ENCODE assay signal across 8 cellular contexts in genomic region chr12:56007148-56007891, GRCh38. TPM values are rescaled to one million over a fixed set of nuclear protein-coding genes. Genes with fewer than 3 reads are reported as not detected.
DNase-seq lines count a peak whose midpoint lies in the region; ATAC-seq, FAIRE-seq and TF ChIP-seq lines count a peak whose summit lies in the region.

No MANE protein-coding gene starts in this region.

- CTCF ChIA-PET in activated CD8-positive, alpha-beta memory T cell treated with anti-CD3 and anti-CD28 coated beads, Interleukin-2, amount 10 ng/mL, durations not matched to agents 7 days and 5 days (lab: Charles Lee), result interaction anchor here (0.7 to 4.3 kb wide), 7 partner anchors 11 to 269 kb away, joined by 3 to 28 read pairs (median 3); partner anchors contain the start of genes RAB5B, SMARCC2 and SUOX

- peak; percentile 88 for ATAC-seq in activated CD8-positive, alpha-beta memory T cell treated with anti-CD3 and anti-CD28 coated beads, Interleukin-2, amount 10 ng/mL, durations not matched to agents 7 days and 5 days

- H4K91ac ChIP-seq in mesenchymal stem cell (ENCODE audit: low read length), result no peak overlapping the region

- peak overlapping the region; percentile 93 for H3K4me2 ChIP-seq in mesenchymal stem cell (ENCODE audit: low read length, poor library complexity, severe bottlenecking)

- H3K9me3 Mint-ChIP-seq in activated CD8-positive, alpha-beta memory T cell treated with anti-CD3 and anti-CD28 coated beads, Interleukin-2, amount 10 ng/mL, durations not matched to agents 7 days and 5 days (ENCODE audit: low read depth), result no peaks in the 10 kb centered on the region

- H3K18ac ChIP-seq in mesenchymal stem cell (ENCODE audit: low read depth in 1 of 2, low read length in 2 of 2), result peak overlapping the region; percentile 74 to 79

- no peaks in the 10 kb centered on the region for H3K36me3 ChIP-seq in endocrine pancreas (ENCODE audit: control insufficient read depth, insufficient read depth, low read length)
- H3K36me3 ChIP-seq in mesenchymal stem cell (ENCODE audit: control insufficient read depth in 1 of 2, insufficient read depth in 2 of 2, low read depth in 1 of 2, low read length in 2 of 2), result peaks cover 20 to 25% of the 10 kb centered on the region in 2 experiments

- H3K14ac ChIP-seq in mesenchymal stem cell (ENCODE audit: low read length in 2 of 2), result peak overlapping the region in 1 of 2 experiments; percentile 83

- H3K27me3 ChIP-seq in endocrine pancreas (ENCODE audit: control insufficient read depth, insufficient read depth, low read length) (no peaks in the 10 kb centered on the region), mesenchymal stem cell (ENCODE audit: control insufficient read depth in 1 of 2, insufficient read depth in 1 of 2, low read length in 2 of 2) (no peaks in the 10 kb centered on the region)

- H3K4me1 ChIP-seq in endocrine pancreas (ENCODE audit: control insufficient read depth, insufficient read depth, low read length) (no peaks in the 10 kb centered on the region), mesenchymal stem cell (ENCODE audit: control insufficient read depth, insufficient read depth, low read depth, low read length) (peaks cover 5% of the 10 kb centered on the region)

- peak overlapping the region; percentile 87 for H2BK120ac ChIP-seq in mesenchymal stem cell (ENCODE audit: low read depth, low read length)

- peak overlapping the region; percentile 91 for H2BK15ac ChIP-seq in mesenchymal stem cell (ENCODE audit: low read depth, poor library complexity, severe bottlenecking)

- no peak overlapping the region for H3K23ac ChIP-seq in mesenchymal stem cell (ENCODE audit: low read length in 2 of 2)

- H3K27ac Mint-ChIP-seq in activated CD8-positive, alpha-beta memory T cell treated with anti-CD3 and anti-CD28 coated beads, Interleukin-2, amount 10 ng/mL, durations not matched to agents 7 days and 5 days, result peak overlapping the region; percentile 65

- peak overlapping the region; percentile 99 for H4K8ac ChIP-seq in mesenchymal stem cell (ENCODE audit: low read length)

- TF ChIP-seq CTCF in AG10803 (conservative IDR thresholded peaks at IDR 0.05; ENCODE audit: low read length), result no peak

- peak overlapping the region; percentile 86 for H2AFZ ChIP-seq in mesenchymal stem cell (ENCODE audit: low read depth, low read length)

- H2AK5ac ChIP-seq in mesenchymal stem cell (ENCODE audit: low read length, severe bottlenecking), result peak overlapping the region; percentile 39

- H3K36me3 Mint-ChIP-seq in activated CD8-positive, alpha-beta memory T cell treated with anti-CD3 and anti-CD28 coated beads, Interleukin-2, amount 10 ng/mL, durations not matched to agents 7 days and 5 days, result no peaks in the 10 kb centered on the region

- no peak overlapping the region for H2BK12ac ChIP-seq in mesenchymal stem cell (ENCODE audit: low read length in 2 of 2)

- WGBS in mesenchymal stem cell, result 0% methylated on average over 14 of the region's 52 CpGs

- peaks cover 23% of the 10 kb centered on the region for H3K4me1 Mint-ChIP-seq in activated CD8-positive, alpha-beta memory T cell treated with anti-CD3 and anti-CD28 coated beads, Interleukin-2, amount 10 ng/mL, durations not matched to agents 7 days and 5 days

- H3K4me3 ChIP-seq in AG10803 (ENCODE audit: low read length), result peak overlapping the region; percentile 76
- peak overlapping the region; percentile 65 for H3K4me3 ChIP-seq in endocrine pancreas (ENCODE audit: control insufficient read depth, insufficient read depth, low read length)
- H3K4me3 ChIP-seq in mesenchymal stem cell (ENCODE audit: insufficient read depth in 1 of 2, low read depth in 1 of 2, low read length in 2 of 2), result peak overlapping the region; percentile 79 to 88

- no peaks in the 10 kb centered on the region for H3K9me3 ChIP-seq in endocrine pancreas (ENCODE audit: control insufficient read depth, low read length)
- H3K9me3 ChIP-seq in mesenchymal stem cell (ENCODE audit: control insufficient read depth, low read length), result no peaks in the 10 kb centered on the region

- H3K27ac ChIP-seq in mesenchymal stem cell (ENCODE audit: low read length, poor library complexity, severe bottlenecking), result peak overlapping the region; percentile 41

- peak overlapping the region; percentile 74 for H3K4me3 Mint-ChIP-seq in activated CD8-positive, alpha-beta memory T cell treated with anti-CD3 and anti-CD28 coated beads, Interleukin-2, amount 10 ng/mL, durations not matched to agents 7 days and 5 days

- peak; percentile 75 for FAIRE-seq in GM19239 (lab: Jason Lieb, UNC)

- peaks cover 7% of the 10 kb centered on the region for H3K79me1 ChIP-seq in mesenchymal stem cell (replicated peaks; ENCODE audit: low read length, poor library complexity, severe bottlenecking)

- DNase-seq in AG10803 (ENCODE audit: low read depth), result peak; percentile 87
- DNase-seq in GM19239 (ENCODE audit: insufficient read length, low spot score), result peak; percentile 95
- peak; percentile 88 for DNase-seq in HPDE6-E6E7 (ENCODE audit: extremely low spot score)
- peak; percentile 62 to 79 for DNase-seq in NOMO-1 (lab: John Stamatoyannopoulos, UW; ENCODE audit: unreplicated experiment in 2 of 2)
- peak; percentile 87 for DNase-seq in activated CD8-positive, alpha-beta memory T cell treated with anti-CD3 and anti-CD28 coated beads, Interleukin-2, amount 10 ng/mL, durations not matched to agents 7 days and 5 days
- peak; percentile 87 for DNase-seq in mesenchymal stem cell
- DNase-seq in stimulated activated CD4-positive, alpha-beta T cell treated with anti-CD3 and anti-CD28 coated beads, TNF-alpha, amount 100 ng/mL, for 48 hours (ENCODE audit: low read depth in 3 of 3), result peak; percentile 57 to 84 (median 68)

- H3K4ac ChIP-seq in mesenchymal stem cell (ENCODE audit: low read depth in 1 of 2, low read length in 2 of 2), result peak overlapping the region; percentile 83 to 86

- H3K27me3 Mint-ChIP-seq in activated CD8-positive, alpha-beta memory T cell treated with anti-CD3 and anti-CD28 coated beads, Interleukin-2, amount 10 ng/mL, durations not matched to agents 7 days and 5 days, result peaks cover 3% of the 10 kb centered on the region

- peak overlapping the region; percentile 13 for H3K9ac ChIP-seq in endocrine pancreas (ENCODE audit: control insufficient read depth, insufficient read depth, low read length)
- H3K9ac ChIP-seq in mesenchymal stem cell (ENCODE audit: low read length), result peak overlapping the region; percentile 89

- no peak overlapping the region for H2BK5ac ChIP-seq in mesenchymal stem cell (ENCODE audit: low read depth, low read length, poor library complexity, severe bottlenecking)

RNA-seq across cellular contexts. Expression of gene SUOX, which starts 10.2 kb away (rescaled TPM):
- 10 to 100 TPM in 1 of 2 experiments, 1 to 10 TPM in 1; 2.5 to 14.6 TPM for total RNA-seq in activated CD8-positive, alpha-beta memory T cell treated with anti-CD3 and anti-CD28 coated beads, Interleukin-2, amount 10 ng/mL, durations not matched to agents 7 days and 5 days
- polyA plus RNA-seq in mesenchymal stem cell (2013, experiment 1 of 2), result 15.7 TPM
- 14.2 TPM for polyA plus RNA-seq in mesenchymal stem cell (2013, experiment 2 of 2)

RNA-seq across cellular contexts. Expression of gene IKZF4, which starts 13.5 kb away (rescaled TPM):
- 10 to 100 TPM; 15.8 to 44.9 TPM for total RNA-seq in activated CD8-positive, alpha-beta memory T cell treated with anti-CD3 and anti-CD28 coated beads, Interleukin-2, amount 10 ng/mL, durations not matched to agents 7 days and 5 days
- 10.6 TPM for polyA plus RNA-seq in mesenchymal stem cell (2013, experiment 1 of 2)
- 10.1 TPM for polyA plus RNA-seq in mesenchymal stem cell (2013, experiment 2 of 2)

RNA-seq across cellular contexts. Expression of gene RAB5B, which starts 33.4 kb away (rescaled TPM):
- 10 to 100 TPM; 46.4 to 55.6 TPM for total RNA-seq in activated CD8-positive, alpha-beta memory T cell treated with anti-CD3 and anti-CD28 coated beads, Interleukin-2, amount 10 ng/mL, durations not matched to agents 7 days and 5 days
- polyA plus RNA-seq in mesenchymal stem cell (2013, experiment 1 of 2), result 108 TPM
- polyA plus RNA-seq in mesenchymal stem cell (2013, experiment 2 of 2), result 107 TPM

RNA-seq across cellular contexts. Expression of gene RPS26, which starts 34.4 kb away (rescaled TPM):
- total RNA-seq in activated CD8-positive, alpha-beta memory T cell treated with anti-CD3 and anti-CD28 coated beads, Interleukin-2, amount 10 ng/mL, durations not matched to agents 7 days and 5 days, result 10 to 100 TPM; 27.9 to 42.2 TPM
- polyA plus RNA-seq in mesenchymal stem cell (2013, experiment 1 of 2), result 914 TPM
- 925 TPM for polyA plus RNA-seq in mesenchymal stem cell (2013, experiment 2 of 2)

RNA-seq across cellular contexts. Expression of gene CDK2, which starts 40.7 kb away (rescaled TPM):
- 100 to 1,000 TPM; 146 to 158 TPM for total RNA-seq in activated CD8-positive, alpha-beta memory T cell treated with anti-CD3 and anti-CD28 coated beads, Interleukin-2, amount 10 ng/mL, durations not matched to agents 7 days and 5 days
- polyA plus RNA-seq in mesenchymal stem cell (2013, experiment 1 of 2), result 24.1 TPM
- polyA plus RNA-seq in mesenchymal stem cell (2013, experiment 2 of 2), result 20.7 TPM

Comparison
In these comparisons a context has a peak if more than half of its experiments do, and no peak if none do; other contexts are left out.
1. Peak in every context shown above with its lines: DNase-seq, ATAC-seq, H3K4me3 ChIP-seq and H3K27ac ChIP-seq.